Comparison of ENCODE assay signal across 1 cellular context in the genomic region with DNA sequence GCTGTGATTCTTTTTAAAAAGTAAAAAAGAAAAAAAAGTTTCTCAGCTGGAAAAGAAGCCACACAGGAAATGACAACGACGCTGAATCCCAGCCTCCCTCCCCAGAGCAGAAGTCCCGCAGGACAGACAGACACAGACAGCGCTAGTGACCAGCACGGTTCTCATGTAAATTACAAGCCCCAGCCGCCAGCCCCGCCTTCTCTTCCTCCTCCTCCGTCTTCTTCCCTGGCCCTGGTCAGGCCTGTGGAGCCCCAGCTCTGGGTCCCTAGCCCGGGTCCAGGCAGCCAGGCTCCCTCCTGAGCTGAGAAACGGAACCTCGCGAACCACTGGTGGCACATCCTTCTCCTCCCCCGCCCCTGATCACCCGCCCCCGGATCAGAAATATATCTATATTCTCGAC.
TF ChIP-seq lines count a peak whose summit lies in the region.

No MANE protein-coding gene starts in this region.

TF ChIP-seq in endothelial cell of umbilical vein, 7 proteins besides CTCF, POLR2A, EP300 and RAD21:
- no peak for TF ChIP-seq MAX (IDR thresholded peaks at IDR 0.05; ENCODE audit: insufficient read depth, insufficient read length)
- TF ChIP-seq JUN (IDR thresholded peaks at IDR 0.05; ENCODE audit: borderline replicate concordance, insufficient read depth, insufficient read length, low read depth): no peak
- no peak for TF ChIP-seq POLR2AphosphoS5 (IDR thresholded peaks at IDR 0.05; ENCODE audit: insufficient read depth, low read depth, low read length)
- no peak for TF ChIP-seq GATA2 (IDR thresholded peaks at IDR 0.05; ENCODE audit: insufficient read depth, insufficient read length, low read depth, low read length)
- TF ChIP-seq FOS (IDR thresholded peaks at IDR 0.05; ENCODE audit: borderline replicate concordance, insufficient read depth, low read length): no peak
- TF ChIP-seq MYC (IDR thresholded peaks at IDR 0.05; ENCODE audit: low read depth, low read length): no peak
- no peak for TF ChIP-seq EZH2 (IDR thresholded peaks at IDR 0.05; ENCODE audit: borderline replicate concordance, low read depth, low read length, severe bottlenecking)
